ENCODE assay signal across 12 cellular contexts in genomic region chr14:50835280-50835679, GRCh38. TPM values are rescaled to one million over a fixed set of nuclear protein-coding genes. Genes with fewer than 3 reads are reported as not detected.
DNase-seq lines count a peak whose midpoint lies in the region; ATAC-seq and TF ChIP-seq lines count a peak whose summit lies in the region.
"Had no signal": no experiment of that assay in that cellular context is flagged by ENCODE, and none has a peak within 500 bp of the region (broad histone marks: within the 10 kb centered on the region; RNA-seq: fewer than 3 reads in every experiment).

No MANE protein-coding gene starts in this region.

- H3K9me3 Mint-ChIP-seq in activated naive CD8-positive, alpha-beta T cell treated with anti-CD3 and anti-CD28 coated beads, Interleukin-2, amount 10 ng/mL, durations not matched to agents 7 days and 5 days, result no peaks in the 10 kb centered on the region

- peak overlapping the region; percentile 21 for H3K27ac Mint-ChIP-seq in activated naive CD8-positive, alpha-beta T cell treated with anti-CD3 and anti-CD28 coated beads, Interleukin-2, amount 10 ng/mL, durations not matched to agents 7 days and 5 days
- H3K27ac Mint-ChIP-seq: activated CD4-positive, alpha-beta T cell treated with anti-CD3 and anti-CD28 coated beads for 36 hours had no signal

- 75 to 80% methylated on average over 2 of the region's 2 CpGs for WGBS in aorta, 2 donors

- CTCF ChIA-PET in A673 (lab: Charles Lee), result no interaction called here

- intact Hi-C loops in A673 (cut with micrococcal nuclease; ENCODE audit: unreplicated experiment), result no loop called here
- intact Hi-C loops in aorta (cut with DNase I), result no loop called here
- intact Hi-C loops in dorsolateral prefrontal cortex (cut with DNase I), result no loop called here

- POLR2A ChIA-PET in A673 (lab: Charles Lee; ENCODE audit: low non-redundant PET), result interaction anchor here (0.6 kb wide), 1 partner anchor 434 kb away, joined by 4 read pairs; no protein-coding TSS in a partner anchor
- POLR2A ChIA-PET in activated naive CD8-positive, alpha-beta T cell treated with anti-CD3 and anti-CD28 coated beads, Interleukin-2, amount 10 ng/mL, durations not matched to agents 7 days and 5 days (lab: Charles Lee), result interaction anchor here (0.6 kb wide), 1 partner anchor 12 kb away, joined by 4 read pairs; no protein-coding TSS in a partner anchor

- BruUV-seq in A673 (replicated peaks; lab: Mats Ljungman, UMichigan), result no TSS peak

- H3K27me3 ChIP-seq in A673 (replicated peaks; ENCODE audit: insufficient read depth, low read depth, low read length, poor library complexity), result no peaks in the 10 kb centered on the region
- H3K27me3 ChIP-seq in DND-41 (ENCODE audit: insufficient read depth, low read length, poor library complexity), result no peaks in the 10 kb centered on the region
- no peaks in the 10 kb centered on the region for H3K27me3 ChIP-seq in aorta (ENCODE audit: control insufficient read depth in 1 of 2, insufficient read depth in 2 of 2, low read length in 1 of 2)
- no peaks in the 10 kb centered on the region for H3K27me3 ChIP-seq in dorsolateral prefrontal cortex
- H3K27me3 ChIP-seq: brain microvascular endothelial cell had no signal

- ATAC-seq in DND-41 (ENCODE audit: insufficient read depth, low read depth) (peak; percentile 58), HG03432 (IDR thresholded peaks at IDR 0.05; ENCODE audit: unreplicated experiment) (peak; percentile 22), aorta (ENCODE audit: low FRiP score) (no peak), GM18498 (IDR thresholded peaks at IDR 0.05; ENCODE audit: unreplicated experiment) (no peak)
- no peak for ATAC-seq in activated naive CD8-positive, alpha-beta T cell treated with anti-CD3 and anti-CD28 coated beads, Interleukin-2, amount 10 ng/mL, durations not matched to agents 7 days and 5 days (ENCODE audit: low read depth)
- ATAC-seq: activated CD4-positive, alpha-beta T cell treated with anti-CD3 and anti-CD28 coated beads for 36 hours had no signal

- H3K4me3 ChIP-seq in A673 (ENCODE audit: low read depth, low read length, poor library complexity, severe bottlenecking), result no peak overlapping the region
- H3K4me3 ChIP-seq in DND-41 (ENCODE audit: low read depth in 1 of 2, low read length in 2 of 2), result no peak overlapping the region
- H3K4me3 ChIP-seq in aorta (ENCODE audit: low read length in 2 of 2), result no peak overlapping the region
- H3K4me3 ChIP-seq in dorsolateral prefrontal cortex, result no peak overlapping the region

- peaks cover 32% of the 10 kb centered on the region for H3K4me1 Mint-ChIP-seq in activated naive CD8-positive, alpha-beta T cell treated with anti-CD3 and anti-CD28 coated beads, Interleukin-2, amount 10 ng/mL, durations not matched to agents 7 days and 5 days

- H3K36me3 Mint-ChIP-seq in activated naive CD8-positive, alpha-beta T cell treated with anti-CD3 and anti-CD28 coated beads, Interleukin-2, amount 10 ng/mL, durations not matched to agents 7 days and 5 days, result no peaks in the 10 kb centered on the region

- peak; percentile 15 for DNase-seq in A673 (ENCODE audit: low spot score)
- DNase-seq in DND-41, result peak; percentile 61
- no peak for DNase-seq in activated naive CD8-positive, alpha-beta T cell treated with anti-CD3 and anti-CD28 coated beads, Interleukin-2, amount 10 ng/mL, durations not matched to agents 7 days and 5 days
- DNase-seq in aorta, result no peak
- no peak for DNase-seq in dorsolateral prefrontal cortex
- no peak for DNase-seq in putamen (ENCODE audit: low spot score)
- DNase-seq: activated CD4-positive, alpha-beta T cell treated with anti-CD3 and anti-CD28 coated beads for 36 hours; brain microvascular endothelial cell; glutamatergic neuron had no signal

- peaks cover 9% of the 10 kb centered on the region for H3K27me3 Mint-ChIP-seq in activated naive CD8-positive, alpha-beta T cell treated with anti-CD3 and anti-CD28 coated beads, Interleukin-2, amount 10 ng/mL, durations not matched to agents 7 days and 5 days

- peak overlapping the region; percentile 76 for H2AFZ ChIP-seq in DND-41 (ENCODE audit: low read depth, low read length)

- H3K4me1 ChIP-seq in A673 (ENCODE audit: insufficient read depth, low read length, poor library complexity, severe bottlenecking), result no peaks in the 10 kb centered on the region
- peaks cover 35% of the 10 kb centered on the region for H3K4me1 ChIP-seq in DND-41 (ENCODE audit: insufficient read depth, low read length)
- H3K4me1 ChIP-seq in aorta (ENCODE audit: control insufficient read depth in 1 of 2, insufficient read depth in 2 of 2, low read length in 2 of 2), result no peaks in the 10 kb centered on the region

- H3K4me3 Mint-ChIP-seq in activated naive CD8-positive, alpha-beta T cell treated with anti-CD3 and anti-CD28 coated beads, Interleukin-2, amount 10 ng/mL, durations not matched to agents 7 days and 5 days, result peak overlapping the region; percentile 16
- H3K4me3 Mint-ChIP-seq: activated CD4-positive, alpha-beta T cell treated with anti-CD3 and anti-CD28 coated beads for 36 hours had no signal

- peaks cover 5% of the 10 kb centered on the region for H3K79me2 ChIP-seq in DND-41 (ENCODE audit: insufficient read depth, low read length)

- H3K9me3 ChIP-seq in A673 (ENCODE audit: low read depth, low read length, poor library complexity, severe bottlenecking) (no peaks in the 10 kb centered on the region), DND-41 (ENCODE audit: insufficient read depth, low read length, severe bottlenecking) (no peaks in the 10 kb centered on the region), aorta (ENCODE audit: control insufficient read depth, low read length) (no peaks in the 10 kb centered on the region)

- H3K27ac ChIP-seq in A673 (ENCODE audit: low read depth, low read length, poor library complexity, severe bottlenecking) (no peak overlapping the region), DND-41 (ENCODE audit: low read length) (peak overlapping the region; percentile 70), aorta (ENCODE audit: low read depth in 1 of 2, low read length in 2 of 2) (no peak overlapping the region), dorsolateral prefrontal cortex (no peak overlapping the region)
- H3K27ac ChIP-seq: brain microvascular endothelial cell had no signal

- H3K36me3 ChIP-seq in A673 (ENCODE audit: insufficient read depth, low read length, poor library complexity, severe bottlenecking), result no peaks in the 10 kb centered on the region
- H3K36me3 ChIP-seq in DND-41 (ENCODE audit: insufficient read depth, low read length), result no peaks in the 10 kb centered on the region; the same call in 1 of the 2 replicates
- H3K36me3 ChIP-seq in aorta (ENCODE audit: control insufficient read depth in 1 of 2, insufficient read depth in 2 of 2, low read length in 1 of 2), result no peaks in the 10 kb centered on the region
- H3K36me3 ChIP-seq: brain microvascular endothelial cell had no signal

- peaks cover under 1% of the 10 kb centered on the region; the same call in 1 of the 2 replicates for H4K20me1 ChIP-seq in DND-41 (ENCODE audit: insufficient read depth, low read length)

- no peak for TF ChIP-seq CTCF in A673 (conservative IDR thresholded peaks at IDR 0.05; ENCODE audit: low read depth, low read length)
- no peak for TF ChIP-seq CTCF in DND-41 (IDR thresholded peaks at IDR 0.05; ENCODE audit: borderline replicate concordance, extremely low read depth, low read length, poor library complexity, severe bottlenecking)
- TF ChIP-seq CTCF in dorsolateral prefrontal cortex (IDR thresholded peaks at IDR 0.05 in 54 of 56, conservative IDR thresholded peaks at IDR 0.05 in 2 of 56; ENCODE audit: low read depth in 1 of 56, partially characterized antibody in 56 of 56), result no peak

- no peak overlapping the region for H3K9ac ChIP-seq in DND-41 (ENCODE audit: low read depth, low read length)

- H3K4me2 ChIP-seq in DND-41 (ENCODE audit: insufficient read depth, low read length), result peak overlapping the region; percentile 30; the same call in 1 of the 2 replicates

RNA-seq across cellular contexts. Expression of gene NIN, which starts 4.3 kb away (rescaled TPM):
- total RNA-seq in A673 (2021) (61.0 and 63.5 TPM in 2 replicates), aorta (10 to 100 TPM; 54.3 to 57.7 TPM), dorsolateral prefrontal cortex (100 to 1,000 TPM in 25 of 120 experiments, 10 to 100 TPM in 95; 64.4 to 125 (median 88.6) TPM)
- total RNA-seq in activated naive CD8-positive, alpha-beta T cell treated with anti-CD3 and anti-CD28 coated beads, Interleukin-2, amount 10 ng/mL, durations not matched to agents 7 days and 5 days, result 100 to 1,000 TPM; 106 to 113 TPM
- 1 to 10 TPM; 7.7 to 8.1 TPM for polyA plus RNA-seq in aorta

RNA-seq across cellular contexts. Expression of gene ABHD12B, which starts 36.6 kb away (rescaled TPM):
- total RNA-seq in A673 (2021) (0.37 and 0.74 TPM in 2 replicates), aorta (not detected), dorsolateral prefrontal cortex (10 to 100 TPM in 60 of 120 experiments, 1 to 10 TPM in 60; 3.5 to 18.6 (median 10.0) TPM)
- total RNA-seq in activated naive CD8-positive, alpha-beta T cell treated with anti-CD3 and anti-CD28 coated beads, Interleukin-2, amount 10 ng/mL, durations not matched to agents 7 days and 5 days, result not detected
- polyA plus RNA-seq in aorta, result under 1 TPM in 1 of 2 donors, not detected in 1; 0.13 TPM
- total RNA-seq: activated CD4-positive, alpha-beta T cell treated with anti-CD3 and anti-CD28 coated beads for 36 hours; urinary bladder had no signal
- polyA plus RNA-seq: urinary bladder had no signal

Comparison
In these comparisons a context has a peak if more than half of its experiments do, and no peak if none do; other contexts are left out.
1. DNase-seq: peak in A673 (single experiment) and DND-41 (single experiment); none in activated naive CD8-positive, alpha-beta T cell treated with anti-CD3 and anti-CD28 coated beads, Interleukin-2, amount 10 ng/mL, durations not matched to agents 7 days and 5 days (single experiment), aorta (0 of 2), dorsolateral prefrontal cortex (0 of 10) and putamen (single experiment).
2. ATAC-seq: peak in DND-41 (single experiment) and HG03432 (single experiment); none in activated naive CD8-positive, alpha-beta T cell treated with anti-CD3 and anti-CD28 coated beads, Interleukin-2, amount 10 ng/mL, durations not matched to agents 7 days and 5 days (single experiment), aorta (single experiment) and GM18498 (single experiment).